ENCODE assay signal across 17 cellular contexts in genomic region chr18:58143391-58143790, GRCh38.
DNase-seq lines count a peak whose midpoint lies in the region; ATAC-seq, FAIRE-seq and TF ChIP-seq lines count a peak whose summit lies in the region.
"Had no signal": no experiment of that assay in that cellular context is flagged by ENCODE, and none has a peak within 500 bp of the region (broad histone marks: within the 10 kb centered on the region; RNA-seq: fewer than 3 reads in every experiment).

No MANE protein-coding gene starts in this region.

- TF ChIP-seq CTCF in brain microvascular endothelial cell (IDR thresholded peaks at IDR 0.05; ENCODE audit: low read depth, low read length, missing control alignments) (no peak), stomach (IDR thresholded peaks at IDR 0.05) (no peak)

- H3K9me3 ChIP-seq in stomach = no peaks in the 10 kb centered on the region
- H3K9me3 ChIP-seq: gastrocnemius medialis, prostate gland had no signal

- H3K4me3 ChIP-seq in brain microvascular endothelial cell (ENCODE audit: low read depth, low read length) = no peak overlapping the region
- H3K4me3 ChIP-seq in stomach = no peak overlapping the region
- H3K4me3 ChIP-seq: gastrocnemius medialis, prostate gland had no signal

- H3K36me3 ChIP-seq in brain microvascular endothelial cell (replicated peaks) = no peaks in the 10 kb centered on the region
- no peaks in the 10 kb centered on the region for H3K36me3 ChIP-seq in stomach
- H3K36me3 ChIP-seq: gastrocnemius medialis, prostate gland had no signal

- no peak for ATAC-seq in GM21528 (IDR thresholded peaks at IDR 0.05; ENCODE audit: low FRiP score, unreplicated experiment)
- ATAC-seq: activated naive CD4-positive, alpha-beta T cell treated with anti-CD3 and anti-CD28 coated beads, Interleukin-2, amount 50 U/mL, for 72 hours; natural killer cell treated with Interleukin-12 subunit alpha and Interleukin-12 subunit beta and Interleukin-15 and Interleukin-18, amount 100 ng/mL, for 72 hours had no signal

- peak; percentile 42 for FAIRE-seq in HTR-8/SVneo (lab: Jason Lieb, UNC)
- FAIRE-seq: endothelial cell of umbilical vein, urothelium cell line had no signal

- intact Hi-C loops in stomach (cut with DNase I; ENCODE audit: low total_unique reads) = no loop called here

- 37 to 63% (median 46%) methylated on average over 12 of the region's 12 CpGs for WGBS in stomach, 5 donors

- no peaks in the 10 kb centered on the region for H3K27me3 ChIP-seq in brain microvascular endothelial cell (replicated peaks)
- no peaks in the 10 kb centered on the region for H3K27me3 ChIP-seq in stomach

- in situ Hi-C loops in brain microvascular endothelial cell (cut with HindIII; ENCODE audit: low pct_ligation_motif_present, low sequenced_read_pairs) = no loop called here

- H3K27ac ChIP-seq in brain microvascular endothelial cell = no peak overlapping the region
- peak overlapping the region in 3 of 5 donors; percentile 60 to 68 (median 63) for H3K27ac ChIP-seq in stomach
- H3K27ac ChIP-seq: gastrocnemius medialis, prostate gland had no signal

- H3K4me1 ChIP-seq in stomach = peaks cover 19 to 40% (median 29%) of the 10 kb centered on the region in 4 donors
- H3K4me1 ChIP-seq: gastrocnemius medialis had no signal

- no peak for TF ChIP-seq EP300 in stomach (IDR thresholded peaks at IDR 0.05)

- no peak for TF ChIP-seq POLR2A in stomach (IDR thresholded peaks at IDR 0.05)

- DNase-seq in HTR-8/SVneo (ENCODE audit: insufficient read length, low spot score) (no peak), brain microvascular endothelial cell (peak; percentile 59), hepatic stellate cell (ENCODE audit: low spot score) (peak; percentile 70), stomach (no peak), NCI-H446 treated with DMSO at 0.1 percent for 48 hours (lab: John Stamatoyannopoulos, UW) (no peak), AML-193 (lab: John Stamatoyannopoulos, UW) (no peak)
- DNase-seq in activated CD4-positive, CD25-positive, alpha-beta regulatory T cell (lab: John Stamatoyannopoulos, UW) = no peak
- DNase-seq: activated CD4-positive, alpha-beta T cell treated with anti-CD3 and anti-CD28 coated beads, Interleukin-2, amount 10 ng/mL, durations not matched to agents 24 days and 14 days; NCI-H526 treated with DMSO at 0.1 percent for 48 hours; SHP77 had no signal

Comparison
In these comparisons a context has a peak if more than half of its experiments do, and no peak if none do; other contexts are left out.
1. DNase-seq: peak in brain microvascular endothelial cell (single experiment) and hepatic stellate cell (single experiment); none in HTR-8/SVneo (single experiment), stomach (single experiment), NCI-H446 treated with DMSO at 0.1 percent for 48 hours (single experiment), AML-193 (0 of 2) and activated CD4-positive, CD25-positive, alpha-beta regulatory T cell (0 of 4).